ENCODE assay signal across 1 cellular context in genomic region chr9:131149678-131150033, GRCh38.
TF ChIP-seq lines count a peak whose summit lies in the region.

No MANE protein-coding gene starts in this region.

TF ChIP-seq in endothelial cell of umbilical vein, 7 proteins besides CTCF, POLR2A, EP300 and RAD21:
- TF ChIP-seq POLR2AphosphoS5 (IDR thresholded peaks at IDR 0.05; ENCODE audit: insufficient read depth, low read depth, low read length) = no peak
- TF ChIP-seq EZH2 (IDR thresholded peaks at IDR 0.05; ENCODE audit: borderline replicate concordance, low read depth, low read length, severe bottlenecking) = no peak
TF ChIP-seq in endothelial cell of umbilical vein: peak in this region for 0.
